In the genomic region with DNA sequence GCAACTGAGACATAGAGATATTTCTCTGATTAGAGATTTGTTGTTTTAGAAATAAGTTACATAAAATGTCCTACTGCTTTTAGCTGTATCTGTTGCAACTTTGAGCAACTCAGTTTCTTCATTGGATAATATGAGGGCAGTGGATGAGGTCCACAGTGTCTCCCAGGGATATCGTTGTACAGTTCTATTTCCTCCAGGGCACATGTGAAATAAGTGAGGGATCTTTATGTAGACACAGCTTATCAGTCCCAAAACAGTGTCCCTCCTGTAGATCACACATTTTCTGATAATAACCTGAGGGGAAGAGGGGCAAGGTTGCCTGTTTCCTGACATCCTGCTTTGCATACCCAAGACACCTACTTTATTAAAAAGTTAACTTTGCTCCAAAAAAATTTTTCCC, we compare ENCODE assay signal across 1 cellular context.
TF ChIP-seq lines count a peak whose summit lies in the region.

No MANE protein-coding gene starts in this region.

TF ChIP-seq in K562, 482 proteins besides CTCF, POLR2A, EP300 and RAD21 (continued from another document and continues in another):
- TF ChIP-seq, protein P1, sequence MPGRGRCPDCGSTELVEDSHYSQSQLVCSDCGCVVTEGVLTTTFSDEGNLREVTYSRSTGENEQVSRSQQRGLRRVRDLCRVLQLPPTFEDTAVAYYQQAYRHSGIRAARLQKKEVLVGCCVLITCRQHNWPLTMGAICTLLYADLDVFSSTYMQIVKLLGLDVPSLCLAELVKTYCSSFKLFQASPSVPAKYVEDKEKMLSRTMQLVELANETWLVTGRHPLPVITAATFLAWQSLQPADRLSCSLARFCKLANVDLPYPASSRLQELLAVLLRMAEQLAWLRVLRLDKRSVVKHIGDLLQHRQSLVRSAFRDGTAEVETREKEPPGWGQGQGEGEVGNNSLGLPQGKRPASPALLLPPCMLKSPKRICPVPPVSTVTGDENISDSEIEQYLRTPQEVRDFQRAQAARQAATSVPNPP (IDR thresholded peaks at IDR 0.05; ENCODE audit: borderline replicate concordance, insufficient read depth, insufficient read length): no peak
- TF ChIP-seq NFATC3 (IDR thresholded peaks at IDR 0.05): no peak
- TF ChIP-seq, protein P2, sequence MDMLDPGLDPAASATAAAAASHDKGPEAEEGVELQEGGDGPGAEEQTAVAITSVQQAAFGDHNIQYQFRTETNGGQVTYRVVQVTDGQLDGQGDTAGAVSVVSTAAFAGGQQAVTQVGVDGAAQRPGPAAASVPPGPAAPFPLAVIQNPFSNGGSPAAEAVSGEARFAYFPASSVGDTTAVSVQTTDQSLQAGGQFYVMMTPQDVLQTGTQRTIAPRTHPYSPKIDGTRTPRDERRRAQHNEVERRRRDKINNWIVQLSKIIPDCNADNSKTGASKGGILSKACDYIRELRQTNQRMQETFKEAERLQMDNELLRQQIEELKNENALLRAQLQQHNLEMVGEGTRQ (CRISPR knock-in tag; IDR thresholded peaks at IDR 0.05): no peak
- no peak for TF ChIP-seq POLR3G (IDR thresholded peaks at IDR 0.05; ENCODE audit: extremely low read depth, insufficient read length, insufficient replicate concordance)
- TF ChIP-seq SMARCA5 (IDR thresholded peaks at IDR 0.05): no peak
- TF ChIP-seq L3MBTL2 (IDR thresholded peaks at IDR 0.05): peak; percentile 68
- no peak for TF ChIP-seq DIDO1 (tag; IDR thresholded peaks at IDR 0.05; ENCODE audit: low read depth)
- no peak for TF ChIP-seq PHTF2 (CRISPR knock-in tag; IDR thresholded peaks at IDR 0.05)
- no peak for TF ChIP-seq ZFPM2 (CRISPR knock-in tag; IDR thresholded peaks at IDR 0.05)
- TF ChIP-seq, protein P3, sequence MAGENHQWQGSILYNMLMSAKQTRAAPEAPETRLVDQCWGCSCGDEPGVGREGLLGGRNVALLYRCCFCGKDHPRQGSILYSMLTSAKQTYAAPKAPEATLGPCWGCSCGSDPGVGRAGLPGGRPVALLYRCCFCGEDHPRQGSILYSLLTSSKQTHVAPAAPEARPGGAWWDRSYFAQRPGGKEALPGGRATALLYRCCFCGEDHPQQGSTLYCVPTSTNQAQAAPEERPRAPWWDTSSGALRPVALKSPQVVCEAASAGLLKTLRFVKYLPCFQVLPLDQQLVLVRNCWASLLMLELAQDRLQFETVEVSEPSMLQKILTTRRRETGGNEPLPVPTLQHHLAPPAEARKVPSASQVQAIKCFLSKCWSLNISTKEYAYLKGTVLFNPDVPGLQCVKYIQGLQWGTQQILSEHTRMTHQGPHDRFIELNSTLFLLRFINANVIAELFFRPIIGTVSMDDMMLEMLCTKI (IDR thresholded peaks at IDR 0.05; ENCODE audit: partially characterized antibody): no peak
- TF ChIP-seq, protein P4, sequence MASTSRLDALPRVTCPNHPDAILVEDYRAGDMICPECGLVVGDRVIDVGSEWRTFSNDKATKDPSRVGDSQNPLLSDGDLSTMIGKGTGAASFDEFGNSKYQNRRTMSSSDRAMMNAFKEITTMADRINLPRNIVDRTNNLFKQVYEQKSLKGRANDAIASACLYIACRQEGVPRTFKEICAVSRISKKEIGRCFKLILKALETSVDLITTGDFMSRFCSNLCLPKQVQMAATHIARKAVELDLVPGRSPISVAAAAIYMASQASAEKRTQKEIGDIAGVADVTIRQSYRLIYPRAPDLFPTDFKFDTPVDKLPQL (IDR thresholded peaks at IDR 0.05; ENCODE audit: extremely low read depth, insufficient read length): no peak
- TF ChIP-seq ZNF212 (CRISPR knock-in tag; IDR thresholded peaks at IDR 0.05): no peak
- no peak for TF ChIP-seq HDAC6 (IDR thresholded peaks at IDR 0.05; ENCODE audit: low read depth, low read length)
- peak; percentile 66 for TF ChIP-seq MTA2 (IDR thresholded peaks at IDR 0.05; ENCODE audit: low read depth)
- TF ChIP-seq NCOR1 (IDR thresholded peaks at IDR 0.05): peak; percentile 80
- no peak for TF ChIP-seq ZFX (CRISPR knock-in tag; IDR thresholded peaks at IDR 0.05)
- TF ChIP-seq CBFA2T2 (conservative IDR thresholded peaks at IDR 0.05): peak; percentile 84
- TF ChIP-seq NUFIP1 (IDR thresholded peaks at IDR 0.05; ENCODE audit: partially characterized antibody): no peak
- TF ChIP-seq LEF1 (IDR thresholded peaks at IDR 0.05): no peak; the same call in none of the 2 replicates
- no peak for TF ChIP-seq EHMT2 (IDR thresholded peaks at IDR 0.05)
- TF ChIP-seq, protein P5, sequence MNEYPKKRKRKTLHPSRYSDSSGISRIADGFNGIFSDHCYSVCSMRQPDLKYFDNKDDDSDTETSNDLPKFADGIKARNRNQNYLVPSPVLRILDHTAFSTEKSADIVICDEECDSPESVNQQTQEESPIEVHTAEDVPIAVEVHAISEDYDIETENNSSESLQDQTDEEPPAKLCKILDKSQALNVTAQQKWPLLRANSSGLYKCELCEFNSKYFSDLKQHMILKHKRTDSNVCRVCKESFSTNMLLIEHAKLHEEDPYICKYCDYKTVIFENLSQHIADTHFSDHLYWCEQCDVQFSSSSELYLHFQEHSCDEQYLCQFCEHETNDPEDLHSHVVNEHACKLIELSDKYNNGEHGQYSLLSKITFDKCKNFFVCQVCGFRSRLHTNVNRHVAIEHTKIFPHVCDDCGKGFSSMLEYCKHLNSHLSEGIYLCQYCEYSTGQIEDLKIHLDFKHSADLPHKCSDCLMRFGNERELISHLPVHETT (CRISPR knock-in tag; conservative IDR thresholded peaks at IDR 0.05 in 1 of 2, IDR thresholded peaks at IDR 0.05 in 1 of 2): no peak
- TF ChIP-seq, protein P6, sequence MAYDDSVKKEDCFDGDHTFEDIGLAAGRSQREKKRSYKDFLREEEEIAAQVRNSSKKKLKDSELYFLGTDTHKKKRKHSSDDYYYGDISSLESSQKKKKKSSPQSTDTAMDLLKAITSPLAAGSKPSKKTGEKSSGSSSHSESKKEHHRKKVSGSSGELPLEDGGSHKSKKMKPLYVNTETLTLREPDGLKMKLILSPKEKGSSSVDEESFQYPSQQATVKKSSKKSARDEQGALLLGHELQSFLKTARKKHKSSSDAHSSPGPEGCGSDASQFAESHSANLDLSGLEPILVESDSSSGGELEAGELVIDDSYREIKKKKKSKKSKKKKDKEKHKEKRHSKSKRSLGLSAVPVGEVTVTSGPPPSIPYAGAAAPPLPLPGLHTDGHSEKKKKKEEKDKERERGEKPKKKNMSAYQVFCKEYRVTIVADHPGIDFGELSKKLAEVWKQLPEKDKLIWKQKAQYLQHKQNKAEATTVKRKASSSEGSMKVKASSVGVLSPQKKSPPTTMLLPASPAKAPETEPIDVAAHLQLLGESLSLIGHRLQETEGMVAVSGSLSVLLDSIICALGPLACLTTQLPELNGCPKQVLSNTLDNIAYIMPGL (CRISPR knock-in tag; IDR thresholded peaks at IDR 0.05): no peak
- TF ChIP-seq, protein P7, sequence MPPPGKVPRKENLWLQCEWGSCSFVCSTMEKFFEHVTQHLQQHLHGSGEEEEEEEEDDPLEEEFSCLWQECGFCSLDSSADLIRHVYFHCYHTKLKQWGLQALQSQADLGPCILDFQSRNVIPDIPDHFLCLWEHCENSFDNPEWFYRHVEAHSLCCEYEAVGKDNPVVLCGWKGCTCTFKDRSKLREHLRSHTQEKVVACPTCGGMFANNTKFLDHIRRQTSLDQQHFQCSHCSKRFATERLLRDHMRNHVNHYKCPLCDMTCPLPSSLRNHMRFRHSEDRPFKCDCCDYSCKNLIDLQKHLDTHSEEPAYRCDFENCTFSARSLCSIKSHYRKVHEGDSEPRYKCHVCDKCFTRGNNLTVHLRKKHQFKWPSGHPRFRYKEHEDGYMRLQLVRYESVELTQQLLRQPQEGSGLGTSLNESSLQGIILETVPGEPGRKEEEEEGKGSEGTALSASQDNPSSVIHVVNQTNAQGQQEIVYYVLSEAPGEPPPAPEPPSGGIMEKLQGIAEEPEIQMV (tag; conservative IDR thresholded peaks at IDR 0.05; ENCODE audit: low read depth): no peak
- TF ChIP-seq KLF10 (CRISPR knock-in tag; IDR thresholded peaks at IDR 0.05): no peak
- no peak for TF ChIP-seq FOSL1 (tag; conservative IDR thresholded peaks at IDR 0.05)
- no peak for TF ChIP-seq HNRNPUL1 (IDR thresholded peaks at IDR 0.05; ENCODE audit: low read length)
- TF ChIP-seq FOXM1 (IDR thresholded peaks at IDR 0.05; ENCODE audit: low read depth): peak; percentile 70; the same call in 1 of the 2 replicates
- no peak for TF ChIP-seq FOXM1 (CRISPR knock-in tag; IDR thresholded peaks at IDR 0.05; ENCODE audit: low read depth)
- TF ChIP-seq, protein P8, sequence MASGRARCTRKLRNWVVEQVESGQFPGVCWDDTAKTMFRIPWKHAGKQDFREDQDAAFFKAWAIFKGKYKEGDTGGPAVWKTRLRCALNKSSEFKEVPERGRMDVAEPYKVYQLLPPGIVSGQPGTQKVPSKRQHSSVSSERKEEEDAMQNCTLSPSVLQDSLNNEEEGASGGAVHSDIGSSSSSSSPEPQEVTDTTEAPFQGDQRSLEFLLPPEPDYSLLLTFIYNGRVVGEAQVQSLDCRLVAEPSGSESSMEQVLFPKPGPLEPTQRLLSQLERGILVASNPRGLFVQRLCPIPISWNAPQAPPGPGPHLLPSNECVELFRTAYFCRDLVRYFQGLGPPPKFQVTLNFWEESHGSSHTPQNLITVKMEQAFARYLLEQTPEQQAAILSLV (tag; IDR thresholded peaks at IDR 0.05): no peak
- no peak for TF ChIP-seq BMI1 (IDR thresholded peaks at IDR 0.05; ENCODE audit: low read length)
- no peak for TF ChIP-seq TEAD1 (CRISPR knock-in tag; IDR thresholded peaks at IDR 0.05)
- no peak for TF ChIP-seq ZNF347 (CRISPR knock-in tag; IDR thresholded peaks at IDR 0.05; ENCODE audit: low read depth)
- TF ChIP-seq, protein P9, sequence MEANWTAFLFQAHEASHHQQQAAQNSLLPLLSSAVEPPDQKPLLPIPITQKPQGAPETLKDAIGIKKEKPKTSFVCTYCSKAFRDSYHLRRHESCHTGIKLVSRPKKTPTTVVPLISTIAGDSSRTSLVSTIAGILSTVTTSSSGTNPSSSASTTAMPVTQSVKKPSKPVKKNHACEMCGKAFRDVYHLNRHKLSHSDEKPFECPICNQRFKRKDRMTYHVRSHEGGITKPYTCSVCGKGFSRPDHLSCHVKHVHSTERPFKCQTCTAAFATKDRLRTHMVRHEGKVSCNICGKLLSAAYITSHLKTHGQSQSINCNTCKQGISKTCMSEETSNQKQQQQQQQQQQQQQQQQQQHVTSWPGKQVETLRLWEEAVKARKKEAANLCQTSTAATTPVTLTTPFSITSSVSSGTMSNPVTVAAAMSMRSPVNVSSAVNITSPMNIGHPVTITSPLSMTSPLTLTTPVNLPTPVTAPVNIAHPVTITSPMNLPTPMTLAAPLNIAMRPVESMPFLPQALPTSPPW (CRISPR knock-in tag; IDR thresholded peaks at IDR 0.05): peak; percentile 18; the same call in 1 of the 2 replicates
- TF ChIP-seq RBM15 (IDR thresholded peaks at IDR 0.05; ENCODE audit: insufficient read depth, low read length): no peak
- peak; percentile 91 for TF ChIP-seq TAL1 (IDR thresholded peaks at IDR 0.05)
- no peak for TF ChIP-seq GATAD2B (IDR thresholded peaks at IDR 0.05; ENCODE audit: borderline replicate concordance)
- no peak for TF ChIP-seq ELF1 (tag; IDR thresholded peaks at IDR 0.05)
- TF ChIP-seq ADNP (tag; IDR thresholded peaks at IDR 0.05): 0 out of 2 replicates have a peak, but pooled peaks have one; percentile 65
